ENCODE assay signal across 19 cellular contexts in the genomic region with DNA sequence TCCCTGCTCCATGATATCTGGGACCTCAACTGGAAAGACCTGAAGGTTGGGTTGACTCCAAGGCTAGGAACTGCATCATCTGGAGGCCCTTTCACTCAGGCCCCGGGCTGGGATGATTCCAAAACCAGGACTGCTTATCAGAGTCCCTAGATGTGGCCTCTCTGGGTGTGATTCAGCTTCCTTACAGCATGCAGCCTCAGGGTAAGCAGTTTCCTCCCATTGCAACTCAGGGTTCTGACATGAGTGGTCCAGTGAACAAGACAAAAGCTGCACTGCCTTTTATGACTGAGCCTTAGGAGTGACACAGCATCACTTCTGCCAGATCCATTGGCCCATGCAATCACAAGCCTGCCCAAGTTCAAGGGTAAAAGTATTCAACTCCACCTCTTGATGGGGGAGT.
A peak's percentile ranks its signal among the peaks of the same experiment; 100 is the strongest.
DNase-seq lines count a peak whose midpoint lies in the region; ATAC-seq and TF ChIP-seq lines count a peak whose summit lies in the region.
"Had no signal": no experiment of that assay in that cellular context is flagged by ENCODE, and none has a peak within 500 bp of the region (broad histone marks: within the 10 kb centered on the region; RNA-seq: fewer than 3 reads in every experiment).

No MANE protein-coding gene starts in this region.

- no peak overlapping the region for H3K27ac Mint-ChIP-seq in activated T-helper 17 cell treated with anti-CD3 and anti-CD28 coated beads, Interleukin-2, amount 50 U/mL, for 72 hours
- H3K27ac Mint-ChIP-seq in mesothelial cell of epicardium = no peak overlapping the region
- H3K27ac Mint-ChIP-seq: natural killer cell; T-helper 2 cell treated with Interferon-gamma antibody and Interleukin-4, amounts not matched to agents 5 μg/mL and 100 μg/mL, for 36 hours had no signal

- ATAC-seq in activated T-helper 17 cell treated with anti-CD3 and anti-CD28 coated beads, Interleukin-2, amount 50 U/mL, for 72 hours (replicated peaks) = peak; percentile 76
- ATAC-seq: effector memory CD8-positive, alpha-beta T cell; natural killer cell had no signal

- no peaks in the 10 kb centered on the region for H3K9me3 Mint-ChIP-seq in activated T-helper 17 cell treated with anti-CD3 and anti-CD28 coated beads, Interleukin-2, amount 50 U/mL, for 72 hours
- no peaks in the 10 kb centered on the region for H3K9me3 Mint-ChIP-seq in mesothelial cell of epicardium
- H3K9me3 Mint-ChIP-seq: effector memory CD8-positive, alpha-beta T cell; natural killer cell; T-helper 2 cell treated with Interferon-gamma antibody and Interleukin-4, amounts not matched to agents 5 μg/mL and 100 μg/mL, for 36 hours had no signal

- peaks cover 2% of the 10 kb centered on the region for H3K4me1 Mint-ChIP-seq in activated T-helper 17 cell treated with anti-CD3 and anti-CD28 coated beads, Interleukin-2, amount 50 U/mL, for 72 hours
- peaks cover 2% of the 10 kb centered on the region for H3K4me1 Mint-ChIP-seq in mesothelial cell of epicardium
- H3K4me1 Mint-ChIP-seq: natural killer cell had no signal

- TF ChIP-seq CTCF in mesothelial cell of epicardium (IDR thresholded peaks at IDR 0.05; ENCODE audit: unreplicated experiment) = no peak

- DNase-seq in Daoy (ENCODE audit: low read depth) (peak; percentile 60), EL (peak; percentile 47), foreskin melanocyte (peak; percentile 16), mesothelial cell of epicardium (ENCODE audit: low spot score in 2 of 2, unreplicated experiment in 2 of 2) (no peak), NCI-H1694 (lab: John Stamatoyannopoulos, UW) (no peak), SHP77 treated with DMSO at 0.1 percent for 48 hours (lab: John Stamatoyannopoulos, UW) (no peak)
- DNase-seq: activated CD4-positive, alpha-beta T cell treated with anti-CD3 and anti-CD28 coated beads for 4 hours; Calu3; effector memory CD8-positive, alpha-beta T cell; hippocampal formation; mesendoderm; natural killer cell; NCI-H1417; NCI-H82; small intestine; stimulated activated CD4-positive, alpha-beta T cell treated with anti-CD3 and anti-CD28 coated beads, Interleukin-4, amount 100 ng/mL, for 24 hours; testis had no signal

- H3K36me3 Mint-ChIP-seq in activated T-helper 17 cell treated with anti-CD3 and anti-CD28 coated beads, Interleukin-2, amount 50 U/mL, for 72 hours (ENCODE audit: low read depth) = no peaks in the 10 kb centered on the region
- H3K36me3 Mint-ChIP-seq in mesothelial cell of epicardium = no peaks in the 10 kb centered on the region
- H3K36me3 Mint-ChIP-seq: natural killer cell had no signal

- no peaks in the 10 kb centered on the region for H3K27me3 Mint-ChIP-seq in activated T-helper 17 cell treated with anti-CD3 and anti-CD28 coated beads, Interleukin-2, amount 50 U/mL, for 72 hours
- H3K27me3 Mint-ChIP-seq in mesothelial cell of epicardium (ENCODE audit: low read depth) = peaks cover 4% of the 10 kb centered on the region
- H3K27me3 Mint-ChIP-seq: effector memory CD8-positive, alpha-beta T cell had no signal

- H3K4me3 Mint-ChIP-seq in activated T-helper 17 cell treated with anti-CD3 and anti-CD28 coated beads, Interleukin-2, amount 50 U/mL, for 72 hours = no peak overlapping the region
- H3K4me3 Mint-ChIP-seq in mesothelial cell of epicardium = no peak overlapping the region
- H3K4me3 Mint-ChIP-seq: effector memory CD8-positive, alpha-beta T cell; natural killer cell; T-helper 2 cell treated with Interferon-gamma antibody and Interleukin-4, amounts not matched to agents 5 μg/mL and 100 μg/mL, for 36 hours had no signal

Comparison
In these comparisons a context has a peak if more than half of its experiments do, and no peak if none do; other contexts are left out.
1. DNase-seq: peak in Daoy (single experiment), EL (single experiment) and foreskin melanocyte (single experiment); none in mesothelial cell of epicardium (0 of 2), NCI-H1694 (single experiment) and SHP77 treated with DMSO at 0.1 percent for 48 hours (single experiment).